ENCODE assay signal across 21 cellular contexts in the genomic region with DNA sequence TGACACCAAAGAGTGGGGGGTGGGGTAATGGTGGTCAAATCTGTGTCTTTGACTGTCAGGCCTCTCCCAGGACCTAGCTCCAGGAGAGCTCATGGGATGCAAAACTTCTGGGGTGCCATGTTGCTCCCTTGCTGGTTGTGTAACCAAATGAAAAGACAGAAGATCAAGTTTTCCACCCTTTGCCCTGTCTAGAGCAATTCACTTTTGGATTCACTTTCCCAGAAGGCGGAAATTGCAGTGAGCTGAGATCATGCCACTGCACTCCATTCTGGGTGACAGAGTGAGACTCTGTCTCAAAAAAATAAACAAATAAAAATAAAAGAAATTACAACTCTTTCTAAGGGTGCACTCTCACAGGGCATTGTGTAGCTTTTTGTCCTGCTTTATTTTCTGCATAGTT. TPM values are rescaled to one million over a fixed set of nuclear protein-coding genes. Genes with fewer than 3 reads are reported as not detected.
"Had no signal": no experiment of that assay in that cellular context is flagged by ENCODE, and none has a peak within 500 bp of the region (broad histone marks: within the 10 kb centered on the region; RNA-seq: fewer than 3 reads in every experiment).

No MANE protein-coding gene starts in this region.

- H3K27ac ChIP-seq: esophagus muscularis mucosa, gastrocnemius medialis, heart right ventricle, left ventricle myocardium inferior, ovary, suprapubic skin, thyroid gland, upper lobe of left lung had no signal

- H3K4me3 ChIP-seq: esophagus muscularis mucosa, gastrocnemius medialis, heart right ventricle, left ventricle myocardium inferior, lung, ovary, smooth muscle cell, suprapubic skin, thyroid gland, upper lobe of left lung had no signal

- H3K4me3 Mint-ChIP-seq: natural killer cell; neural crest cell; stimulated activated effector memory CD8-positive, alpha-beta T cell treated with anti-CD3 and anti-CD28 coated beads, Interleukin-12 subunit alpha, Interleukin-12 subunit beta, amount 100 ng/mL, for 72 hours had no signal

- H3K4me1 Mint-ChIP-seq: natural killer cell; neural crest cell; stimulated activated effector memory CD8-positive, alpha-beta T cell treated with anti-CD3 and anti-CD28 coated beads, Interleukin-12 subunit alpha, Interleukin-12 subunit beta, amount 100 ng/mL, for 72 hours had no signal

- H3K4me2 ChIP-seq: smooth muscle cell had no signal

- H3K4me1 ChIP-seq: esophagus muscularis mucosa, gastrocnemius medialis, heart right ventricle, left ventricle myocardium inferior, suprapubic skin, thyroid gland, upper lobe of left lung had no signal

- H3K27ac Mint-ChIP-seq: natural killer cell; stimulated activated effector memory CD8-positive, alpha-beta T cell treated with anti-CD3 and anti-CD28 coated beads, Interleukin-12 subunit alpha, Interleukin-12 subunit beta, amount 100 ng/mL, for 72 hours had no signal

- H3K36me3 ChIP-seq: esophagus muscularis mucosa, gastrocnemius medialis, heart right ventricle, left ventricle myocardium inferior, ovary, suprapubic skin, thyroid gland, upper lobe of left lung had no signal

- DNase-seq: central memory CD4-positive, alpha-beta T cell; effector memory CD4-positive, alpha-beta T cell; gastrocnemius medialis; heart right ventricle; hypothalamus; islet precursor cell; left ventricle myocardium inferior; natural killer cell; ovary; right cardiac atrium; stimulated activated CD4-positive, alpha-beta T cell treated with anti-CD3 and anti-CD28 coated beads, Interleukin-4, amount 100 ng/mL, for 1 hour; stimulated activated CD8-positive, alpha-beta memory T cell treated with anti-CD3 and anti-CD28 coated beads, Interleukin-4, amount 100 ng/mL, for 48 hours; stimulated activated naive CD8-positive, alpha-beta T cell treated with anti-CD3 and anti-CD28 coated beads, Interleukin-15, Interleukin-2, amounts not matched to agents 100 U/mL and 50 U/mL, for 24 hours; thyroid gland; upper lobe of left lung had no signal

- H3K9me3 ChIP-seq: suprapubic skin, thyroid gland had no signal

- H3K27me3 ChIP-seq: esophagus muscularis mucosa, gastrocnemius medialis, heart right ventricle, ovary, suprapubic skin, thyroid gland, upper lobe of left lung had no signal

- H3K36me3 Mint-ChIP-seq: stimulated activated effector memory CD8-positive, alpha-beta T cell treated with anti-CD3 and anti-CD28 coated beads, Interleukin-12 subunit alpha, Interleukin-12 subunit beta, amount 100 ng/mL, for 72 hours had no signal

- H3K9me3 Mint-ChIP-seq: natural killer cell had no signal

- ATAC-seq: gastrocnemius medialis; heart right ventricle; natural killer cell; right cardiac atrium; stimulated activated naive CD8-positive, alpha-beta T cell treated with anti-CD3 and anti-CD28 coated beads, Interleukin-15, Interleukin-2, amounts not matched to agents 100 U/mL and 50 U/mL, for 24 hours had no signal

RNA-seq across cellular contexts. Expression of a gene that starts 34.9 kb away (rescaled TPM):
- total RNA-seq: natural killer cell had no signal
